Comparison of ENCODE assay signal across 17 cellular contexts in genomic region chr5:130724658-130725057, GRCh38.
A peak's percentile ranks its signal among the peaks of the same experiment; 100 is the strongest.
DNase-seq lines count a peak whose midpoint lies in the region; ATAC-seq, FAIRE-seq and TF ChIP-seq lines count a peak whose summit lies in the region.
"Had no signal": no experiment of that assay in that cellular context is flagged by ENCODE, and none has a peak within 500 bp of the region (broad histone marks: within the 10 kb centered on the region; RNA-seq: fewer than 3 reads in every experiment).

No MANE protein-coding gene starts in this region.

- FAIRE-seq in GM12878 (lab: Jason Lieb, UNC) = no peak
- FAIRE-seq: GM19239 had no signal

- in situ Hi-C loops in GM12878 (cut with MboI) = no loop called here

- TF ChIP-seq POLR2A in GM12878 (IDR thresholded peaks at IDR 0.05; ENCODE audit: low read depth, low read length) = no peak
- TF ChIP-seq POLR2A in esophagus muscularis mucosa (IDR thresholded peaks at IDR 0.05; ENCODE audit: low read depth) = no peak

- TF ChIP-seq CTCF in GM12878 (IDR thresholded peaks at IDR 0.05 in 2 of 3, conservative IDR thresholded peaks at IDR 0.05 in 1 of 3; ENCODE audit: control insufficient read depth in 2 of 3, extremely low read depth in 1 of 3, insufficient read depth in 1 of 3, low read depth in 3 of 3, low read length in 3 of 3) = no peak
- no peak for TF ChIP-seq CTCF in foreskin keratinocyte (conservative IDR thresholded peaks at IDR 0.05)
- TF ChIP-seq CTCF in esophagus muscularis mucosa (IDR thresholded peaks at IDR 0.05) = no peak

- H3K27me3 ChIP-seq in ACC112 (ENCODE audit: insufficient read depth, low read length) (no peaks in the 10 kb centered on the region), Karpas-422 (ENCODE audit: low read length) (no peaks in the 10 kb centered on the region), GM12878 (replicated peaks in 1 of 2; ENCODE audit: control insufficient read depth in 2 of 2, insufficient read depth in 2 of 2, low read length in 1 of 2) (no peaks in the 10 kb centered on the region), foreskin keratinocyte (no peaks in the 10 kb centered on the region), esophagus muscularis mucosa (no peaks in the 10 kb centered on the region)
- H3K27me3 ChIP-seq: BE2C had no signal

- no peaks in the 10 kb centered on the region for H3K79me2 ChIP-seq in ACC112 (ENCODE audit: control insufficient read depth, insufficient read depth, low read length, unreplicated experiment)
- no peaks in the 10 kb centered on the region for H3K79me2 ChIP-seq in Karpas-422 (ENCODE audit: low read length)
- no peaks in the 10 kb centered on the region for H3K79me2 ChIP-seq in GM12878 (ENCODE audit: control insufficient read depth, insufficient read depth, low read length)

- H3K4me3 ChIP-seq in ACC112 (ENCODE audit: low read depth, low read length) = no peak overlapping the region
- H3K4me3 ChIP-seq in Karpas-422 (ENCODE audit: low read length) = no peak overlapping the region
- H3K4me3 ChIP-seq in GM12878 = no peak overlapping the region
- H3K4me3 ChIP-seq in esophagus muscularis mucosa = no peak overlapping the region
- H3K4me3 ChIP-seq: GM23248, HAP-1 had no signal

- no peak overlapping the region for H3K27ac ChIP-seq in ACC112 (ENCODE audit: low read depth, low read length)
- H3K27ac ChIP-seq in Karpas-422 (ENCODE audit: low read length) = no peak overlapping the region
- H3K27ac ChIP-seq in GM12878 (ENCODE audit: control insufficient read depth, insufficient read depth) = no peak overlapping the region
- H3K27ac ChIP-seq in foreskin keratinocyte = peak overlapping the region; percentile 69
- H3K27ac ChIP-seq in esophagus muscularis mucosa (replicated peaks in 1 of 4) = no peak overlapping the region
- H3K27ac ChIP-seq: C4-2B, GM23248 had no signal

- CTCF ChIA-PET in GM12878 (lab: Yijun Ruan, JAX) = no interaction called here

- ATAC-seq in GM12878 (peak; percentile 29; the same call in 1 of the 3 replicates), foreskin keratinocyte (peak; percentile 79), GM21423 (IDR thresholded peaks at IDR 0.05; ENCODE audit: unreplicated experiment) (no peak)

- POLR2A ChIA-PET in GM12878 (lab: Charles Lee) = no interaction called here

- intact Hi-C loops in GM12878 (cut with micrococcal nuclease; ENCODE audit: unreplicated experiment) = no loop called here
- intact Hi-C loops in esophagus muscularis mucosa (cut with DNase I) = no loop called here

- H3K9ac ChIP-seq in Karpas-422 (ENCODE audit: low read length) (no peak overlapping the region), GM12878 (ENCODE audit: control insufficient read depth, insufficient read depth, low read length) (no peak overlapping the region)
- H3K9ac ChIP-seq: GM23248 had no signal

- BruUV-seq in GM12878 (replicated peaks; lab: Mats Ljungman, UMichigan) = no TSS peak

- H4K20me1 ChIP-seq in Karpas-422 (ENCODE audit: insufficient read depth, low read depth, low read length) (no peaks in the 10 kb centered on the region), GM12878 (ENCODE audit: control insufficient read depth, insufficient read depth) (no peaks in the 10 kb centered on the region)

- H3K36me3 ChIP-seq in ACC112 (ENCODE audit: insufficient read depth, low read length) = no peaks in the 10 kb centered on the region
- no peaks in the 10 kb centered on the region for H3K36me3 ChIP-seq in Karpas-422 (ENCODE audit: insufficient read depth, low read length)
- no peaks in the 10 kb centered on the region for H3K36me3 ChIP-seq in GM12878 (ENCODE audit: control insufficient read depth in 2 of 2, insufficient read depth in 2 of 2, low read length in 1 of 2)
- H3K36me3 ChIP-seq in esophagus muscularis mucosa = no peaks in the 10 kb centered on the region
- H3K36me3 ChIP-seq: BE2C, HAP-1 had no signal

- 23% methylated on average over 5 of the region's 5 CpGs for WGBS in GM12878 (ENCODE audit: insufficient coverage, insufficient replicate concordance, low lambda C conversion rate, missing lambda C conversion rate)
- WGBS in esophagus muscularis mucosa = 74% methylated on average over 5 of the region's 5 CpGs

- RAD21 ChIA-PET in GM12878 (lab: Charles Lee; ENCODE audit: unreplicated experiment) = interaction anchor here (0.6 kb wide), 1 partner anchor 89 kb away, joined by 3 read pairs; no protein-coding TSS in a partner anchor

- H3K9me3 ChIP-seq in Karpas-422 (ENCODE audit: low read length) (no peaks in the 10 kb centered on the region), GM12878 (replicated peaks; ENCODE audit: control insufficient read depth, insufficient read depth, low read length) (no peaks in the 10 kb centered on the region), esophagus muscularis mucosa (no peaks in the 10 kb centered on the region)
- H3K9me3 ChIP-seq: BE2C, HAP-1 had no signal

- SMC1A ChIA-PET in GM12878 (lab: Charles Lee; ENCODE audit: uncharacterized antibody, unreplicated experiment) = interaction anchor here (0.6 to 1.4 kb wide), 2 partner anchors 15 to 22 kb away, joined by 3 read pairs; no protein-coding TSS in a partner anchor

- no peak for TF ChIP-seq RAD21 in GM12878 (IDR thresholded peaks at IDR 0.05; ENCODE audit: insufficient read depth, low read depth, low read length)

- TF ChIP-seq EP300 in GM12878 (IDR thresholded peaks at IDR 0.05; ENCODE audit: borderline replicate concordance in 1 of 2, control insufficient read depth in 1 of 2, low read depth in 2 of 2, low read length in 2 of 2) (no peak), esophagus muscularis mucosa (IDR thresholded peaks at IDR 0.05) (no peak)

- no peaks in the 10 kb centered on the region for H3K4me1 ChIP-seq in ACC112 (ENCODE audit: control insufficient read depth, insufficient read depth, low read length, unreplicated experiment)
- no peaks in the 10 kb centered on the region; the same call in 1 of the 2 replicates for H3K4me1 ChIP-seq in Karpas-422 (ENCODE audit: low read length)
- no peaks in the 10 kb centered on the region for H3K4me1 ChIP-seq in GM12878 (ENCODE audit: control insufficient read depth, insufficient read depth, low read length)
- peaks cover 23% of the 10 kb centered on the region for H3K4me1 ChIP-seq in foreskin keratinocyte
- no peaks in the 10 kb centered on the region for H3K4me1 ChIP-seq in esophagus muscularis mucosa
- H3K4me1 ChIP-seq: BE2C, HAP-1 had no signal

- no peaks in the 10 kb centered on the region for H3K9me2 ChIP-seq in Karpas-422 (replicated peaks; ENCODE audit: insufficient read depth, low read length)

- H2AFZ ChIP-seq in ACC112 (ENCODE audit: low read length, unreplicated experiment) = peak overlapping the region; percentile 8
- H2AFZ ChIP-seq in Karpas-422 (ENCODE audit: low read length) = no peak overlapping the region
- H2AFZ ChIP-seq in GM12878 (ENCODE audit: control insufficient read depth, low read depth, low read length) = no peak overlapping the region
- H2AFZ ChIP-seq: GM23248 had no signal

- peak overlapping the region; percentile 0 for H3K4me2 ChIP-seq in Karpas-422 (ENCODE audit: low read depth, low read length, poor library complexity, severe bottlenecking)
- no peak overlapping the region for H3K4me2 ChIP-seq in GM12878 (ENCODE audit: control insufficient read depth, insufficient read depth)

- DNase-seq in Karpas-422 = no peak
- DNase-seq in GM12878 (ENCODE audit: low read depth, low spot score) = no peak
- peak in 1 of 2 donors; percentile 48 for DNase-seq in foreskin keratinocyte
- no peak for DNase-seq in esophagus muscularis mucosa (ENCODE audit: extremely low spot score)
- no peak for DNase-seq in activated CD4-positive, alpha-beta T cell treated with anti-CD3 and anti-CD28 coated beads, Interleukin-2, amount 50 U/mL, for 48 hours
- DNase-seq: 8988T; BE2C; CD4-positive, alpha-beta memory T cell; DMS153; DMS79 treated with DMSO at 0.1 percent for 48 hours; GF-D8; GM23248 had no signal

TF ChIP-seq in GM12878, 131 proteins besides CTCF, POLR2A, EP300 and RAD21 (continues in another document):
- TF ChIP-seq SMC3 (IDR thresholded peaks at IDR 0.05; ENCODE audit: borderline replicate concordance, low read length) (no peak), ATF3 (IDR thresholded peaks at IDR 0.05; ENCODE audit: borderline replicate concordance, extremely low read depth, low read depth, low read length) (no peak), SRF (IDR thresholded peaks at IDR 0.05; ENCODE audit: low read depth in 2 of 2, low read length in 2 of 2) (no peak), SMAD1 (IDR thresholded peaks at IDR 0.05; ENCODE audit: low read depth, partially characterized antibody) (no peak), ZBTB40 (IDR thresholded peaks at IDR 0.05; ENCODE audit: borderline replicate concordance) (no peak), JUNB (IDR thresholded peaks at IDR 0.05) (no peak)
